8 cellular contexts compared by ENCODE assay signal in genomic region chr6:33585403-33586107, GRCh38. TPM values are rescaled to one million over a fixed set of nuclear protein-coding genes. Genes with fewer than 3 reads are reported as not detected.
DNase-seq lines count a peak whose midpoint lies in the region; ATAC-seq, FAIRE-seq and TF ChIP-seq lines count a peak whose summit lies in the region.

No MANE protein-coding gene starts in this region.

- peak overlapping the region; percentile 75 for H3K4me2 ChIP-seq in BLaER1
- peak overlapping the region; percentile 38 for H3K4me2 ChIP-seq in fibroblast of lung (ENCODE audit: extremely low read depth, insufficient read depth, low read length)

- H4K20me1 ChIP-seq in BLaER1 (no peaks in the 10 kb centered on the region), fibroblast of lung (ENCODE audit: control insufficient read depth, extremely low read depth, insufficient read depth, low read length) (no peaks in the 10 kb centered on the region)

- TF ChIP-seq EP300 in Ishikawa (IDR thresholded peaks at IDR 0.05; ENCODE audit: borderline replicate concordance): no peak
- no peak for TF ChIP-seq EP300 in stomach (IDR thresholded peaks at IDR 0.05)

- H3K4me1 ChIP-seq in BLaER1 (peaks cover 74% of the 10 kb centered on the region), Peyer's patch (peaks cover 7 to 32% (median 17%) of the 10 kb centered on the region in 4 donors), fibroblast of lung (ENCODE audit: control insufficient read depth, extremely low read depth, insufficient read depth, low read length) (peaks cover 12% of the 10 kb centered on the region), stomach (peaks cover 18 to 31% (median 27%) of the 10 kb centered on the region in 4 donors)

- 8 to 11% (median 10%) methylated on average over 11 to 14 of the region's 14 CpGs for WGBS in stomach, 5 donors

- H3K4me3 Mint-ChIP-seq in activated T-cell treated with anti-CD3 and anti-CD28 coated beads, Interleukin-2, amount 50 U/mL, for 72 hours: peak overlapping the region; percentile 80
- peak overlapping the region; percentile 34 for H3K4me3 Mint-ChIP-seq in neural crest cell

- intact Hi-C loops in stomach (cut with DNase I; ENCODE audit: low total_unique reads): loop anchor here (5.0 to 10.0 kb wide), 2 partner anchors 49 to 117 kb away; no protein-coding TSS in a partner anchor

- H3K27me3 ChIP-seq in BLaER1 (no peaks in the 10 kb centered on the region), Peyer's patch (no peaks in the 10 kb centered on the region), fibroblast of lung (ENCODE audit: control insufficient read depth, insufficient read depth, low read length) (no peaks in the 10 kb centered on the region), stomach (no peaks in the 10 kb centered on the region)

- TF ChIP-seq CTCF in Peyer's patch (IDR thresholded peaks at IDR 0.05) (peak; percentile 98 to 99 (median 98)), fibroblast of lung (conservative IDR thresholded peaks at IDR 0.05 in 1 of 2, IDR thresholded peaks at IDR 0.05 in 1 of 2; ENCODE audit: low read depth in 1 of 2, low read length in 2 of 2) (peak; percentile 95 to 98), neural crest cell (conservative IDR thresholded peaks at IDR 0.05) (peak; percentile 94), stomach (IDR thresholded peaks at IDR 0.05) (peak in 6 of 7 experiments; percentile 78 to 100 (median 97))

- peak; percentile 98 for TF ChIP-seq RAD21 in Ishikawa (IDR thresholded peaks at IDR 0.05; ENCODE audit: low read depth)

- H3K9ac ChIP-seq in BLaER1: peak overlapping the region; percentile 67
- no peak overlapping the region for H3K9ac ChIP-seq in fibroblast of lung (ENCODE audit: insufficient read depth, low read length)

- H3K9me3 ChIP-seq in BLaER1: no peaks in the 10 kb centered on the region
- no peaks in the 10 kb centered on the region for H3K9me3 ChIP-seq in Peyer's patch
- H3K9me3 ChIP-seq in fibroblast of lung (ENCODE audit: control insufficient read depth, insufficient read depth, low read depth, low read length): no peaks in the 10 kb centered on the region
- no peaks in the 10 kb centered on the region for H3K9me3 ChIP-seq in stomach

- no peaks in the 10 kb centered on the region for H3K27me3 Mint-ChIP-seq in activated T-cell treated with anti-CD3 and anti-CD28 coated beads, Interleukin-2, amount 50 U/mL, for 72 hours (ENCODE audit: low read depth)
- H3K27me3 Mint-ChIP-seq in neural crest cell (ENCODE audit: low read depth): no peaks in the 10 kb centered on the region

- no peaks in the 10 kb centered on the region for H3K79me2 ChIP-seq in fibroblast of lung (ENCODE audit: control insufficient read depth, insufficient read depth, low read length)

- peaks cover 26% of the 10 kb centered on the region for H3K4me1 Mint-ChIP-seq in activated T-cell treated with anti-CD3 and anti-CD28 coated beads, Interleukin-2, amount 50 U/mL, for 72 hours (ENCODE audit: low read depth)
- peaks cover 11% of the 10 kb centered on the region for H3K4me1 Mint-ChIP-seq in neural crest cell

- H3K27ac Mint-ChIP-seq in activated T-cell treated with anti-CD3 and anti-CD28 coated beads, Interleukin-2, amount 50 U/mL, for 72 hours: peak overlapping the region; percentile 90
- no peak overlapping the region for H3K27ac Mint-ChIP-seq in neural crest cell (ENCODE audit: unreplicated experiment)

- TF ChIP-seq POLR2A in Peyer's patch (IDR thresholded peaks at IDR 0.05) (no peak), stomach (IDR thresholded peaks at IDR 0.05) (no peak)

- peak; percentile 87 to 90 for ATAC-seq in activated T-cell treated with anti-CD3 and anti-CD28 coated beads, Interleukin-2, amount 50 U/mL, for 72 hours (replicated peaks in 1 of 2)

- H3K4me3 ChIP-seq in BLaER1: 0 out of 2 replicates have a peak overlapping the region, but pooled peaks have one; percentile 13
- peak overlapping the region in 2 of 4 donors; percentile 6 to 9 for H3K4me3 ChIP-seq in Peyer's patch
- H3K4me3 ChIP-seq in fibroblast of lung (replicated peaks in 1 of 4; ENCODE audit: control extremely low read depth in 1 of 4, insufficient read depth in 1 of 4, low read depth in 3 of 4, low read length in 4 of 4): peak overlapping the region in 1 of 4 experiments; percentile 19
- no peak overlapping the region for H3K4me3 ChIP-seq in stomach

- peak overlapping the region; percentile 60 for H2AFZ ChIP-seq in fibroblast of lung (ENCODE audit: low read length)

- peak; percentile 77 for FAIRE-seq in GM19239 (lab: Jason Lieb, UNC)

- no peaks in the 10 kb centered on the region for H3K36me3 Mint-ChIP-seq in activated T-cell treated with anti-CD3 and anti-CD28 coated beads, Interleukin-2, amount 50 U/mL, for 72 hours (ENCODE audit: insufficient read depth in 2 of 2)
- no peaks in the 10 kb centered on the region for H3K36me3 Mint-ChIP-seq in neural crest cell (ENCODE audit: low read depth)

- DNase-seq in GM19239 (ENCODE audit: insufficient read length, low spot score): peak; percentile 74
- DNase-seq in Peyer's patch: peak; percentile 89 to 97 (median 94)
- peak; percentile 92 to 96 for DNase-seq in activated T-cell treated with anti-CD3 and anti-CD28 coated beads, Interleukin-2, amount 50 U/mL, for 72 hours
- DNase-seq in fibroblast of lung (ENCODE audit: low read depth in 2 of 2): peak; percentile 61 to 68
- peak; percentile 78 for DNase-seq in neural crest cell (ENCODE audit: low read depth, low spot score)
- DNase-seq in stomach: peak; percentile 89

- H3K9me3 Mint-ChIP-seq in activated T-cell treated with anti-CD3 and anti-CD28 coated beads, Interleukin-2, amount 50 U/mL, for 72 hours: no peaks in the 10 kb centered on the region
- H3K9me3 Mint-ChIP-seq in neural crest cell: no peaks in the 10 kb centered on the region

- H3K27ac ChIP-seq in BLaER1 (peak overlapping the region; percentile 77), Peyer's patch (peak overlapping the region in 1 of 4 donors; percentile 64), fibroblast of lung (ENCODE audit: insufficient read depth, low read length) (no peak overlapping the region), stomach (peak overlapping the region in 3 of 5 donors; percentile 6 to 20 (median 16))

- H3K36me3 ChIP-seq in BLaER1 (no peaks in the 10 kb centered on the region), Peyer's patch (no peaks in the 10 kb centered on the region), fibroblast of lung (ENCODE audit: control insufficient read depth, insufficient read depth, low read length) (no peaks in the 10 kb centered on the region), stomach (no peaks in the 10 kb centered on the region)

TF ChIP-seq in Ishikawa, 13 proteins besides CTCF, POLR2A, EP300 and RAD21 (continues in another document):
- TF ChIP-seq YY1 (IDR thresholded peaks at IDR 0.05; ENCODE audit: low read depth): no peak
- no peak for TF ChIP-seq TAF1 (IDR thresholded peaks at IDR 0.05; ENCODE audit: low read depth)
- TF ChIP-seq, protein P1, sequence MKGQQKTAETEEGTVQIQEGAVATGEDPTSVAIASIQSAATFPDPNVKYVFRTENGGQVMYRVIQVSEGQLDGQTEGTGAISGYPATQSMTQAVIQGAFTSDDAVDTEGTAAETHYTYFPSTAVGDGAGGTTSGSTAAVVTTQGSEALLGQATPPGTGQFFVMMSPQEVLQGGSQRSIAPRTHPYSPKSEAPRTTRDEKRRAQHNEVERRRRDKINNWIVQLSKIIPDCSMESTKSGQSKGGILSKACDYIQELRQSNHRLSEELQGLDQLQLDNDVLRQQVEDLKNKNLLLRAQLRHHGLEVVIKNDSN (IDR thresholded peaks at IDR 0.05): peak; percentile 79
- no peak for TF ChIP-seq CREB1 (IDR thresholded peaks at IDR 0.05; ENCODE audit: low read depth)
- peak; percentile 70 for TF ChIP-seq MAX (IDR thresholded peaks at IDR 0.05)
- no peak for TF ChIP-seq FOXM1 (IDR thresholded peaks at IDR 0.05; ENCODE audit: borderline replicate concordance, low read depth)
- TF ChIP-seq NFIC (IDR thresholded peaks at IDR 0.05): no peak
- peak; percentile 72; the same call in 1 of the 2 replicates for TF ChIP-seq ZBTB7A (IDR thresholded peaks at IDR 0.05; ENCODE audit: low read depth)
- TF ChIP-seq TCF12 (IDR thresholded peaks at IDR 0.05; ENCODE audit: low read depth): no peak
- no peak for TF ChIP-seq CEBPB (IDR thresholded peaks at IDR 0.05)
- TF ChIP-seq EGR1 (IDR thresholded peaks at IDR 0.05): no peak
- TF ChIP-seq TEAD4 (IDR thresholded peaks at IDR 0.05): no peak

RNA-seq across cellular contexts. Expression of gene BAK1, which starts 5.5 kb away (rescaled TPM):
- total RNA-seq in Peyer's patch: 10 to 100 TPM; 28.9 to 71.7 (median 66.3) TPM
- total RNA-seq in activated T-cell treated with anti-CD3 and anti-CD28 coated beads, Interleukin-2, amount 50 U/mL, for 72 hours: 10 to 100 TPM; 54.9 to 55.4 TPM
- 10.3 and 13.0 TPM in 2 replicates for total RNA-seq in fibroblast of lung
- polyA plus RNA-seq in fibroblast of lung: 12.9 and 14.1 TPM in 2 replicates
- polyA plus RNA-seq in fibroblast of lung (2012): 14.5 and 22.2 TPM in 2 replicates
- 26.7 and 43.6 TPM in 2 replicates for polyA minus RNA-seq in fibroblast of lung (ENCODE audit: low replicate concordance)
- total RNA-seq in neural crest cell: 29.9 and 32.9 TPM in 2 replicates
- 10 to 100 TPM in 3 of 5 donors, 1 to 10 TPM in 2; 2.9 to 97.0 (median 22.3) TPM for total RNA-seq in stomach
- 10 to 100 TPM; 14.6 to 31.5 (median 24.6) TPM for polyA plus RNA-seq in stomach

RNA-seq across cellular contexts. Expression of gene ITPR3, which starts 35.6 kb away (rescaled TPM):
- total RNA-seq in Peyer's patch (100 to 1,000 TPM; 139 to 250 (median 182) TPM), fibroblast of lung (19.3 and 43.4 TPM in 2 replicates), neural crest cell (16.0 TPM in 2 replicates), stomach (100 to 1,000 TPM in 3 of 5 donors, 10 to 100 TPM in 2; 46.3 to 149 (median 105) TPM)
- 10 to 100 TPM; 49.9 to 52.5 TPM for total RNA-seq in activated T-cell treated with anti-CD3 and anti-CD28 coated beads, Interleukin-2, amount 50 U/mL, for 72 hours
- polyA plus RNA-seq in fibroblast of lung (9.6 and 36.8 TPM in 2 replicates), stomach (10 to 100 TPM; 14.1 to 17.1 (median 14.3) TPM)
- polyA plus RNA-seq in fibroblast of lung (2012): 10.7 and 32.5 TPM in 2 replicates
- polyA minus RNA-seq in fibroblast of lung (ENCODE audit: low replicate concordance): 54.5 and 173 TPM in 2 replicates
